ENCODE assay signal across 15 cellular contexts in the genomic region with DNA sequence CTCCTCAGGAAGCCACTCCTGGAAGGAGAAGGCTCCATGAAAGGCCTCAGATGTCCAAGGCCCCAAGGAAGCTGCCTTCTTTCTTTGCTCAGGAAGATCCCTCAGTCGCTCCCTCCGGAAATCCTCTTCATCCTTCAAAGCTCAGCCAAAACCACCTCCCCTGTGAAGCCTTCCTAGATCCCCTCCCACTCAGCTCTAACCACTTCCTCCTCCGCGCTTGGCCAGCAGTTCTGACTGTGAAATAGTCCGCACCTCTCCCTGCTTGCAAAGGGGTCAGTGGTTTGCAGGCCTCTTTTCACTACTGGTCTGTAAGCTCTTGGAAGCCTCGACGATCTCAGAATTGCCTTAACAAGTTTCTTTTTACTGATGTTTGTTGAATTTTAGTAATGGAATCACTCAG. TPM values are rescaled to one million over a fixed set of nuclear protein-coding genes. Genes with fewer than 3 reads are reported as not detected.
DNase-seq lines count a peak whose midpoint lies in the region; ATAC-seq, FAIRE-seq and TF ChIP-seq lines count a peak whose summit lies in the region.
"Had no signal": no experiment of that assay in that cellular context is flagged by ENCODE, and none has a peak within 500 bp of the region (broad histone marks: within the 10 kb centered on the region; RNA-seq: fewer than 3 reads in every experiment).

No MANE protein-coding gene starts in this region.

- RAD21 ChIA-PET in GM12878 (lab: Charles Lee; ENCODE audit: unreplicated experiment) = no interaction called here

- H3K79me2 ChIP-seq in DOHH2 (ENCODE audit: control insufficient read depth, low read length) (no peaks in the 10 kb centered on the region), GM12878 (ENCODE audit: control insufficient read depth, insufficient read depth, low read length) (no peaks in the 10 kb centered on the region)

- no peaks in the 10 kb centered on the region for H3K9me2 ChIP-seq in DOHH2 (replicated peaks; ENCODE audit: control insufficient read depth, low read length)

- POLR2A ChIA-PET in GM12878 (lab: Charles Lee) = no interaction called here

- H3K9ac ChIP-seq in GM12878 (ENCODE audit: control insufficient read depth, insufficient read depth, low read length) = no peak overlapping the region
- H3K9ac ChIP-seq: GM23248, KMS-11 had no signal

- TF ChIP-seq EP300 in GM12878 (IDR thresholded peaks at IDR 0.05; ENCODE audit: borderline replicate concordance in 1 of 2, control insufficient read depth in 1 of 2, low read depth in 2 of 2, low read length in 2 of 2) = no peak

- peaks cover 10% of the 10 kb centered on the region for H3K4me1 ChIP-seq in DOHH2 (ENCODE audit: control insufficient read depth, low read length)
- peaks cover 16% of the 10 kb centered on the region for H3K4me1 ChIP-seq in GM12878 (ENCODE audit: control insufficient read depth, insufficient read depth, low read length)

- no peak overlapping the region for H3K27ac ChIP-seq in DOHH2 (ENCODE audit: low read depth, low read length)
- peak overlapping the region; percentile 33 for H3K27ac ChIP-seq in GM12878 (ENCODE audit: control insufficient read depth, insufficient read depth)
- H3K27ac ChIP-seq: GM23248, KMS-11, neutrophil had no signal

- no peak for TF ChIP-seq POLR2A in GM12878 (IDR thresholded peaks at IDR 0.05; ENCODE audit: low read depth, low read length)
- TF ChIP-seq POLR2A in lower leg skin (IDR thresholded peaks at IDR 0.05) = no peak

- CTCF ChIA-PET in GM12878 (lab: Yijun Ruan, JAX) = no interaction called here

- in situ Hi-C loops in GM12878 (cut with MboI) = no loop called here

- H3K9me3 ChIP-seq in DOHH2 (ENCODE audit: control insufficient read depth, insufficient read depth, low read length) (no peaks in the 10 kb centered on the region), GM12878 (replicated peaks; ENCODE audit: control insufficient read depth, insufficient read depth, low read length) (no peaks in the 10 kb centered on the region; the same call in 2 of the 3 replicates)
- H3K9me3 ChIP-seq: neutrophil had no signal

- SMC1A ChIA-PET in GM12878 (lab: Charles Lee; ENCODE audit: uncharacterized antibody, unreplicated experiment) = interaction anchor here (0.9 to 1.3 kb wide), 2 partner anchors 22 to 34 kb away, joined by 3 to 4 read pairs; no protein-coding TSS in a partner anchor

- no peak for TF ChIP-seq RAD21 in GM12878 (IDR thresholded peaks at IDR 0.05; ENCODE audit: insufficient read depth, low read depth, low read length)

- no peak for TF ChIP-seq CTCF in DOHH2 (IDR thresholded peaks at IDR 0.05; ENCODE audit: low read depth, low read length, poor library complexity, severe bottlenecking)
- TF ChIP-seq CTCF in GM12878 (IDR thresholded peaks at IDR 0.05 in 2 of 3, conservative IDR thresholded peaks at IDR 0.05 in 1 of 3; ENCODE audit: control insufficient read depth in 2 of 3, extremely low read depth in 1 of 3, insufficient read depth in 1 of 3, low read depth in 3 of 3, low read length in 3 of 3) = no peak
- no peak for TF ChIP-seq CTCF in lower leg skin (IDR thresholded peaks at IDR 0.05)

- 4% methylated on average over 7 of the region's 7 CpGs for whole genome bisulfite sequencing in GM12878 (ENCODE audit: insufficient coverage, insufficient replicate concordance, low lambda C conversion rate, missing lambda C conversion rate)
- 83 to 85% methylated on average over 7 of the region's 7 CpGs for WGBS in lower leg skin, 2 donors

- intact Hi-C loops in GM12878 (cut with micrococcal nuclease; ENCODE audit: unreplicated experiment) = loop anchor here (5.0 kb wide), 1 partner anchor 219 kb away; no protein-coding TSS in a partner anchor
- intact Hi-C loops in lower leg skin (cut with DNase I; ENCODE audit: low total_unique reads) = no loop called here

- H2AFZ ChIP-seq in GM12878 (ENCODE audit: control insufficient read depth, low read depth, low read length) = peak overlapping the region; percentile 9
- H2AFZ ChIP-seq: GM23248 had no signal

- no TSS peak for BruUV-seq in GM12878 (replicated peaks; lab: Mats Ljungman, UMichigan)

- H3K36me3 ChIP-seq in DOHH2 (ENCODE audit: control insufficient read depth, low read length) (no peaks in the 10 kb centered on the region), GM12878 (ENCODE audit: control insufficient read depth in 2 of 2, insufficient read depth in 2 of 2, low read length in 1 of 2) (no peaks in the 10 kb centered on the region)
- H3K36me3 ChIP-seq: neutrophil had no signal

- H3K4me3 ChIP-seq in DOHH2 (ENCODE audit: low read length) = no peak overlapping the region
- no peak overlapping the region for H3K4me3 ChIP-seq in GM12878
- no peak overlapping the region for H3K4me3 ChIP-seq in lower leg skin (ENCODE audit: low read depth, poor library complexity, severe bottlenecking)
- H3K4me3 ChIP-seq: GM23248 had no signal

- H3K4me2 ChIP-seq in DOHH2 (ENCODE audit: low read length) (peak overlapping the region; percentile 25; the same call in 1 of the 2 replicates), GM12878 (ENCODE audit: control insufficient read depth, insufficient read depth) (peak overlapping the region; percentile 34; the same call in 1 of the 2 replicates)
- H3K4me2 ChIP-seq: KMS-11 had no signal

- no peaks in the 10 kb centered on the region; the same call in 1 of the 2 replicates for H4K20me1 ChIP-seq in DOHH2 (ENCODE audit: control insufficient read depth, insufficient read depth, low read depth, low read length)
- no peaks in the 10 kb centered on the region for H4K20me1 ChIP-seq in GM12878 (ENCODE audit: control insufficient read depth, insufficient read depth)

- ATAC-seq in GM21515 (IDR thresholded peaks at IDR 0.05; ENCODE audit: unreplicated experiment) = peak; percentile 56
- peak; percentile 66 for ATAC-seq in GM12878

- H3F3A ChIP-seq in DOHH2 (ENCODE audit: control insufficient read depth, insufficient read depth) = no peaks in the 10 kb centered on the region

- DNase-seq in NOMO-1 treated with DMSO at 0.1 percent for 48 hours (lab: John Stamatoyannopoulos, UW; ENCODE audit: unreplicated experiment) (peak; percentile 66), GM12878 (ENCODE audit: low read depth, low spot score) (no peak), germinal center (ENCODE audit: low spot score) (no peak), NCI-H1694 (lab: John Stamatoyannopoulos, UW) (no peak), GM03348 (ENCODE audit: low spot score) (no peak), lower leg skin (ENCODE audit: low spot score in 2 of 2) (no peak)
- DNase-seq: activated CD4-positive, CD25-positive, alpha-beta regulatory T cell treated with anti-CD3 and anti-CD28 coated beads, Interleukin-2, amount 50 U/mL, for 72 hours; effector CD4-positive, alpha-beta T cell; NCI-H2171; stimulated activated naive CD4-positive, alpha-beta T cell had no signal

- peak; percentile 54 for FAIRE-seq in GM12878 (lab: Jason Lieb, UNC)

- peaks cover 18% of the 10 kb centered on the region for H3K27me3 ChIP-seq in DOHH2 (ENCODE audit: control insufficient read depth, low read length)
- no peaks in the 10 kb centered on the region for H3K27me3 ChIP-seq in GM12878 (replicated peaks in 1 of 2; ENCODE audit: control insufficient read depth in 2 of 2, insufficient read depth in 2 of 2, low read length in 1 of 2)
- H3K27me3 ChIP-seq: neutrophil had no signal

TF ChIP-seq in GM12878, 131 proteins besides CTCF, POLR2A, EP300 and RAD21 (continues in another document):
- peak; percentile 18 to 25; a peak in 1 of 4 replicates for TF ChIP-seq IKZF2 (IDR thresholded peaks at IDR 0.05)
- 0 out of 2 replicates have a peak, but pooled peaks have one; percentile 32 for TF ChIP-seq CBFB (IDR thresholded peaks at IDR 0.05; ENCODE audit: low read depth)
- TF ChIP-seq ETV6 (conservative IDR thresholded peaks at IDR 0.05 in 1 of 2, IDR thresholded peaks at IDR 0.05 in 1 of 2; ENCODE audit: borderline replicate concordance in 1 of 2, low read depth in 1 of 2) = peak in 1 of 2 experiments; percentile 37; a peak in 1 of 4 replicates
- no peak for TF ChIP-seq PAX8 (IDR thresholded peaks at IDR 0.05)
- TF ChIP-seq ZNF217 (IDR thresholded peaks at IDR 0.05) = no peak
- peak; percentile 87 for TF ChIP-seq EED (IDR thresholded peaks at IDR 0.05; ENCODE audit: low read depth)

RNA-seq across cellular contexts. Expression of a gene that starts 23.9 kb away (rescaled TPM):
- total RNA-seq in GM12878 (2013; cell fraction: nucleolus; rRNA removed) = 28.8 and 34.3 TPM in 2 replicates
- total RNA-seq in GM12878 (2014; rRNA removed) (8.1 and 9.2 TPM in 2 replicates), GM12878 (2014; rRNA removed; fragmentation: Illumina TruSeq; extraction: Trizol) (5.3 and 7.2 TPM in 2 replicates), GM12878 (2021) (9.5 and 11.3 TPM in 2 replicates), lower leg skin (1 to 10 TPM in 3 of 4 donors, under 1 TPM in 1; 0.97 to 6.7 (median 3.8) TPM)
- polyA plus RNA-seq in GM12878 (2011; ENCODE audit: low read depth) = 0.87 TPM
- polyA plus RNA-seq in GM12878 (2011; rRNA removed) (5.0 and 7.6 TPM in 2 replicates), GM12878 (2014; fragmentation: Illumina TruSeq; extraction: Trizol) (1.1 and 4.8 TPM in 2 replicates), GM12878 (2014; fragmentation: Nextera tagmentation; extraction: Ambion mirVana) (10 to 100 TPM; 10.8 to 11.8 TPM), GM12878 (2014; rRNA removed) (10.4 and 13.6 TPM in 2 replicates), GM12878 (2016; fragmentation: Nextera tagmentation; extraction: Ambion mirVana) (10 to 100 TPM; 14.2 to 15.8 TPM)
- polyA plus RNA-seq in GM12878 (2011; cell fraction: cytosol; rRNA removed) = 4.3 and 9.9 TPM in 2 replicates
- polyA plus RNA-seq in GM12878 (2011; cell fraction: nucleus; rRNA removed) = 37.1 and 47.3 TPM in 2 replicates
- 5.0 and 5.5 TPM in 2 replicates for polyA plus RNA-seq in GM12878 (2012)
- polyA minus RNA-seq in GM12878 (2011; rRNA and poly(A)+ RNA removed) = 1.9 and 3.3 TPM in 2 replicates
- 1.5 and 1.8 TPM in 2 replicates for polyA minus RNA-seq in GM12878 (2011; cell fraction: cytosol; rRNA and poly(A)+ RNA removed)
- 3.4 and 5.2 TPM in 2 replicates for polyA minus RNA-seq in GM12878 (2011; cell fraction: nucleus; rRNA and poly(A)+ RNA removed)

RNA-seq across cellular contexts. Expression of a gene that starts 55.7 kb away (rescaled TPM):
- total RNA-seq in GM12878 (2013; cell fraction: nucleolus; rRNA removed) = 119 and 128 TPM in 2 replicates
- total RNA-seq in GM12878 (2014; rRNA removed) (44.5 and 50.8 TPM in 2 replicates), GM12878 (2014; rRNA removed; fragmentation: Illumina TruSeq; extraction: Trizol) (26.0 and 27.1 TPM in 2 replicates), GM12878 (2021) (63.9 and 71.5 TPM in 2 replicates), lower leg skin (10 to 100 TPM; 23.3 to 63.9 (median 54.8) TPM)
- 19.7 TPM for polyA plus RNA-seq in GM12878 (2011; ENCODE audit: low read depth)
- polyA plus RNA-seq in GM12878 (2011; rRNA removed) (36.7 and 58.7 TPM in 2 replicates), GM12878 (2014; fragmentation: Illumina TruSeq; extraction: Trizol) (36.5 and 45.8 TPM in 2 replicates), GM12878 (2014; fragmentation: Nextera tagmentation; extraction: Ambion mirVana) (10 to 100 TPM; 27.9 to 35.8 TPM), GM12878 (2014; rRNA removed) (59.3 and 65.2 TPM in 2 replicates), GM12878 (2016; fragmentation: Nextera tagmentation; extraction: Ambion mirVana) (100 to 1,000 TPM; 123 to 138 TPM)
- 55.6 and 67.7 TPM in 2 replicates for polyA plus RNA-seq in GM12878 (2011; cell fraction: cytosol; rRNA removed)
- 252 and 294 TPM in 2 replicates for polyA plus RNA-seq in GM12878 (2011; cell fraction: nucleus; rRNA removed)
- 53.6 and 53.9 TPM in 2 replicates for polyA plus RNA-seq in GM12878 (2012)
- 45.6 and 57.2 TPM in 2 replicates for polyA minus RNA-seq in GM12878 (2011; rRNA and poly(A)+ RNA removed)
- 21.9 and 23.4 TPM in 2 replicates for polyA minus RNA-seq in GM12878 (2011; cell fraction: cytosol; rRNA and poly(A)+ RNA removed)
- 68.9 and 118 TPM in 2 replicates for polyA minus RNA-seq in GM12878 (2011; cell fraction: nucleus; rRNA and poly(A)+ RNA removed)
